Comparison of ENCODE assay signal across 28 cellular contexts in the genomic region with DNA sequence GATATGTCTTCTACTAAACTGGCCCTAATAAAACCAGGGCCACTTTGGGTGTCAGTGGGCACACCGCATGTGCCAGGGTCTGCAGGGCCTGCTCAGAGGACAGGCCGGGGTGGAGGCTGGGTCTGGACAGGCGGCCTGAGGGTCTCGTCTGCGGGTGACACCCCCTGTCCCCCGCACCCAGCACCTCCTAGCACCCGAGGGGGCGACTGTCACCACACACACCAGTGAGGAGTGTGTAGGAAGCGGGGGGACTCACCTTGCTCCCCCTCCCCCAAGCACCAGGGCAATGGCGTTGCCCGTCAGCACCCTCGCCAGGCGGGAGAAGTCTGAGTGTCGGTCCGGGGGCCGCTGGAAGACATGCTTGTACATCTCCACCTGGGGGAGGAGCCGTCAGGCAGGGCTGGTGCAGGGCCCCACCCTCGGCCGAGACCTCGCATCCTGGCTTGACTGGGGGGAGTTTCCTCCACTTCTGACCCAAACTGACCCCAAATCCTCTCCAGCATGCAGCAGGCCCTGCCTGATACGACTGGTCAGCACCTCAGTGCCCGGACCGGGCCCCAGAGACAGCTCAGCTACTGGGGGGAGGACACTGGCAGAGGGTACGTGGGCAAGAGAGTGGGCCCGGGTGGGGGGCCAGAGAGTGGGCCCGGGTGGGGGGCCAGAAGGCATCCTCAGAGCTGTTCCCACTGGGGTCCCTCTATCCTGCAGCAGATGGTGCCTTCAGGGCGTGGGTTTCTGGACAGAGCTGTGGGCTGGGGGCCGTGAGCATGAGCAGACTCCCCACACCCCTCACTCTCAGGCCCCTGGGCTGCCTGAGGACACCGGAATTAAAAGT. TPM values are rescaled to one million over a fixed set of nuclear protein-coding genes. Genes with fewer than 3 reads are reported as not detected.
"Had no signal": no experiment of that assay in that cellular context is flagged by ENCODE, and none has a peak within 500 bp of the region (broad histone marks: within the 10 kb centered on the region; RNA-seq: fewer than 3 reads in every experiment).

No MANE protein-coding gene starts in this region.

- H3K27me3 ChIP-seq: ascending aorta, cardiac muscle cell, left lung, pancreas, uterus had no signal

- DNase-seq: activated CD4-positive, alpha-beta T cell treated with anti-CD3 and anti-CD28 coated beads for 36 hours; activated CD4-positive, alpha-beta T cell treated with anti-CD3 and anti-CD28 coated beads, Interleukin-2, amount 50 U/mL, for 4 hours; activated CD4-positive, CD25-positive, alpha-beta regulatory T cell; activated naive CD4-positive, alpha-beta T cell treated with Interleukin-2 at 50 U/mL for 16 hours; activated naive CD8-positive, alpha-beta T cell treated with anti-CD3 and anti-CD28 coated beads, Interleukin-2, amount 10 ng/mL, durations not matched to agents 7 days and 5 days; activated T-cell treated with anti-CD3 and anti-CD28 coated beads for 4 hours; activated T-cell treated with anti-CD3 and anti-CD28 coated beads, Interleukin-2, amount 50 U/mL, for 72 hours; cortex of kidney; effector memory CD8-positive, alpha-beta T cell; erythroblast; immature natural killer cell; kidney glomerular epithelial cell; mammary epithelial cell; naive B cell; nephron progenitor cell; stimulated activated CD4-positive, alpha-beta T cell treated with anti-CD3 and anti-CD28 coated beads, Interleukin-2, amount 100 ng/mL, for 48 hours; stimulated activated naive CD4-positive, alpha-beta T cell treated with Interleukin-2 at 50 U/mL for 16 hours; T-helper 1 cell had no signal

- ATAC-seq: activated CD4-positive, alpha-beta T cell treated with anti-CD3 and anti-CD28 coated beads for 36 hours; activated T-cell treated with anti-CD3 and anti-CD28 coated beads, Interleukin-2, amount 50 U/mL, for 72 hours; effector memory CD8-positive, alpha-beta T cell; left lung; pancreas had no signal

- FAIRE-seq: pancreas had no signal

- H3K4me3 ChIP-seq: ascending aorta, cardiac muscle cell, left lung, pancreas, prostate gland, thoracic aorta, uterus had no signal

- H3K4me1 ChIP-seq: ascending aorta, pancreas, uterus had no signal

- H3K9me3 ChIP-seq: pancreas, prostate gland had no signal

- H3K36me3 ChIP-seq: cardiac muscle cell, left lung, pancreas, prostate gland, thoracic aorta, uterus had no signal

- H3K27ac ChIP-seq: ascending aorta, cardiac muscle cell, left lung, pancreas, prostate gland, thoracic aorta, uterus had no signal

RNA-seq across cellular contexts. Expression of a gene that starts 36.8 kb away (rescaled TPM):
- total RNA-seq: activated CD4-positive, alpha-beta T cell treated with anti-CD3 and anti-CD28 coated beads for 36 hours; activated naive CD8-positive, alpha-beta T cell treated with anti-CD3 and anti-CD28 coated beads, Interleukin-2, amount 10 ng/mL, durations not matched to agents 7 days and 5 days; activated T-cell treated with anti-CD3 and anti-CD28 coated beads, Interleukin-2, amount 50 U/mL, for 72 hours; ascending aorta; subcutaneous adipose tissue; thoracic aorta had no signal
- polyA plus RNA-seq: fibroblast of lung, immature natural killer cell had no signal

RNA-seq across cellular contexts. Expression of a gene that starts 54.8 kb away (rescaled TPM):
- total RNA-seq: fibroblast of villous mesenchyme had no signal
